1 cellular context compared by ENCODE assay signal in the genomic region with DNA sequence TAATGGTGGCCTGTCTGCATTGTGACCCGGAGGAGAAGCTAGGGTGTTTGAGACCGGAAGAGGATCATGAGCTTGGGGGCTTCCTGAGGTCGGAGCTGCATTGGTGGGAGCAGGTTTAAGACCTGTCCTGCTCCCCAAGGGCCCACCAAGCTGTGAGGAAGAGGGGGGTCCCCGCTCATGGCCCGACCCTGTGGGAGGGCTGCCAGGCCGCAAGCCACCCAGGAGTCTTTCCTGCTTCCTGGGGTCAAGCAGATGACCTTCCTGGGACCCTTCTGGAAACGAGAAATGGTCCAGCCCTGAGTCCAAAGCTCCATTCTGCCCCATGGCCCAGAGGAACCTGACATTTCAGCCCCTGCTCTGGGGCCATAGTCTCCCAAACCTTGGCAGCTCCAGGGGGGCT.
TF ChIP-seq lines count a peak whose summit lies in the region.

No MANE protein-coding gene starts in this region.

TF ChIP-seq in A549, 52 proteins besides CTCF, POLR2A, EP300 and RAD21 (continued from another document):
- TF ChIP-seq HMGXB4 (CRISPR knock-in tag; IDR thresholded peaks at IDR 0.05; ENCODE audit: borderline replicate concordance) (no peak), RFX5 (IDR thresholded peaks at IDR 0.05) (no peak), ZSCAN20 (CRISPR knock-in tag; IDR thresholded peaks at IDR 0.05) (no peak), TP53 (CRISPR knock-in tag; IDR thresholded peaks at IDR 0.05) (no peak)
